In the genomic region with DNA sequence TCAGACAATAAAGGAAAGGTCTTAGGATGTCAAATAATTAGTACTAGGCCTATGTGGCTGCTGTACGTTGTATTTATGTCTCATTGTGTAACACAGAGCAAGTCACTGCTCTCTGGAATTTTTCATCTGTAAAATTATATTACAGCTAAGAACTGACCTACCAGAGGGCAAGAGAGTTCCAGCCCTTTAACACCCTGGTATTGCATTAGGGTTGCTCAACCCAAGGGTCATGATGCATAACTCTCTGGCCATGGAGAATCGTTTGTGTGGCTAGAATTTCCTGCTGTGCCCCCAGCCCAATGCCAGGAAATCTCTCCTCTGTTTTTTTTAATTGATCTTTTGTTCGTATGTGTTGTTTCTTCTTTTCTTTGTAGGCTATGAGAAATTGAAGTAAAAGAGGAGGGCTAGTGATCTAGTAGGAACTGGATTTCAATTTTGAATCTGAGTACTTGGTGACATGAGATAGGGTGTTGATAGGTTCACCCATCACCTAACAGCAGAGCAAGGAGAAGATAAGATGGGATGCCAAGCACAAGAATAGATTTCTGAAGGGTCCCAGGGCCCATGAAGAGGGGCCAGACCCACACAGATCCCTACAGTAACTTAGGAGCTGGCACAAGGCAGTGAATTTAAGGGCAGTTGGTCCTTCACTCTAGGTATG, we compare ENCODE assay signal across 15 cellular contexts.
DNase-seq lines count a peak whose midpoint lies in the region; ATAC-seq and TF ChIP-seq lines count a peak whose summit lies in the region.
"Had no signal": no experiment of that assay in that cellular context is flagged by ENCODE, and none has a peak within 500 bp of the region (broad histone marks: within the 10 kb centered on the region; RNA-seq: fewer than 3 reads in every experiment).

No MANE protein-coding gene starts in this region.

- intact Hi-C loops in Right ventricle myocardium superior (cut with DNase I) (no loop called here), Right ventricle myocardium inferior (cut with DNase I) (loop anchor here (5.0 to 10.0 kb wide), 4 partner anchors 39 to 736 kb away; a partner anchor contains a TSS), esophagus muscularis mucosa (cut with DNase I) (loop anchor here (5.0 to 10.0 kb wide), 2 partner anchors 156 to 739 kb away; no protein-coding TSS in a partner anchor), vagina (cut with DNase I) (no loop called here)

- peak overlapping the region; percentile 51 for H4K5ac ChIP-seq in mesendoderm (ENCODE audit: low read length)

- TF ChIP-seq EP300 in esophagus muscularis mucosa (IDR thresholded peaks at IDR 0.05), result no peak

- ATAC-seq in Right ventricle myocardium superior (ENCODE audit: poor library complexity) (peak; percentile 30), Right ventricle myocardium inferior (no peak)
- ATAC-seq: Panc1, T-helper 17 cell had no signal

- TF ChIP-seq POLR2A in esophagus muscularis mucosa (IDR thresholded peaks at IDR 0.05; ENCODE audit: low read depth), result no peak
- TF ChIP-seq POLR2A in vagina (IDR thresholded peaks at IDR 0.05), result no peak

- H2BK15ac ChIP-seq in mesendoderm (replicated peaks; ENCODE audit: low read depth), result no peak overlapping the region

- H2BK120ac ChIP-seq in mesendoderm (ENCODE audit: low read depth, low read length), result no peak overlapping the region

- no peak overlapping the region for H3K56ac ChIP-seq in mesendoderm (ENCODE audit: low read length)

- H3K9me3 ChIP-seq in esophagus muscularis mucosa (no peaks in the 10 kb centered on the region), vagina (no peaks in the 10 kb centered on the region)
- H3K9me3 ChIP-seq: spleen, testis had no signal

- H3K9ac ChIP-seq in mesendoderm (ENCODE audit: low read length), result no peak overlapping the region

- no peaks in the 10 kb centered on the region for H3K79me2 ChIP-seq in mesendoderm (ENCODE audit: control insufficient read depth, insufficient read depth, low read length)

- DNase-seq in Right ventricle myocardium superior, result no peak
- no peak for DNase-seq in Right ventricle myocardium inferior (ENCODE audit: missing footprints)
- DNase-seq in esophagus muscularis mucosa (ENCODE audit: extremely low spot score), result peak; percentile 34
- DNase-seq in mesendoderm, result no peak
- DNase-seq in vagina (ENCODE audit: extremely low spot score in 2 of 2), result no peak
- DNase-seq in activated gamma-delta T cell treated with Interleukin-2 at 50 U/mL for 16 hours, result no peak
- no peak for DNase-seq in ecto neural progenitor cell (ENCODE audit: low spot score)
- DNase-seq in NCI-H1417 (lab: John Stamatoyannopoulos, UW), result no peak
- DNase-seq: activated T-cell treated with anti-CD3 and anti-CD28 coated beads, Interleukin-2, amount 50 U/mL, for 48 hours; effector memory CD4-positive, alpha-beta T cell; NCI-H345; spleen; T-helper 17 cell; testis had no signal

- no peaks in the 10 kb centered on the region for H3K79me1 ChIP-seq in mesendoderm (ENCODE audit: low read length)

- no peak overlapping the region for H3K23ac ChIP-seq in mesendoderm (ENCODE audit: low read length)

- H3K4ac ChIP-seq in mesendoderm (ENCODE audit: low read depth, low read length), result no peak overlapping the region

- no peak overlapping the region for H2AK5ac ChIP-seq in mesendoderm (ENCODE audit: low read length)

- TF ChIP-seq CTCF in esophagus muscularis mucosa (IDR thresholded peaks at IDR 0.05), result no peak
- no peak for TF ChIP-seq CTCF in vagina (IDR thresholded peaks at IDR 0.05)

- peak overlapping the region; percentile 6 for H3K18ac ChIP-seq in mesendoderm (ENCODE audit: low read length)

- no peak overlapping the region for H4K8ac ChIP-seq in mesendoderm (ENCODE audit: low read depth, low read length)

- H3K27ac ChIP-seq in esophagus muscularis mucosa (replicated peaks in 1 of 4) (peak overlapping the region; percentile 74 to 82 (median 78)), mesendoderm (ENCODE audit: low read depth, low read length) (no peak overlapping the region), vagina (peak overlapping the region; percentile 71)
- H3K27ac ChIP-seq: testis had no signal

- H3K36me3 ChIP-seq in esophagus muscularis mucosa, result peaks cover 0 to 5% (median 0%) of the 10 kb centered on the region in 4 donors
- no peaks in the 10 kb centered on the region for H3K36me3 ChIP-seq in mesendoderm (ENCODE audit: control insufficient read depth, insufficient read depth, low read length)
- no peaks in the 10 kb centered on the region for H3K36me3 ChIP-seq in vagina
- H3K36me3 ChIP-seq: spleen had no signal

- H3K4me1 ChIP-seq in esophagus muscularis mucosa, result peaks cover 39 to 79% (median 74%) of the 10 kb centered on the region in 4 donors
- H3K4me1 ChIP-seq in mesendoderm (ENCODE audit: control insufficient read depth, low read depth, low read length), result no peaks in the 10 kb centered on the region
- H3K4me1 ChIP-seq in vagina, result peaks cover 38% of the 10 kb centered on the region

- no peaks in the 10 kb centered on the region for H3K27me3 ChIP-seq in esophagus muscularis mucosa
- no peaks in the 10 kb centered on the region for H3K27me3 ChIP-seq in mesendoderm (ENCODE audit: insufficient read depth, low read length, poor library complexity)
- no peaks in the 10 kb centered on the region for H3K27me3 ChIP-seq in vagina
- H3K27me3 ChIP-seq: spleen, testis had no signal

- H3K4me2 ChIP-seq in mesendoderm (ENCODE audit: low read length), result no peak overlapping the region

- WGBS in esophagus muscularis mucosa, result 62% methylated on average over 3 of the region's 3 CpGs
- WGBS in mesendoderm (ENCODE audit: extremely low coverage, insufficient coverage, low lambda C conversion rate), result no CpG with 5 or more reads among the region's 3 CpGs

- H2BK5ac ChIP-seq in mesendoderm (ENCODE audit: low read length), result no peak overlapping the region

- H3K4me3 ChIP-seq in esophagus muscularis mucosa, result no peak overlapping the region
- H3K4me3 ChIP-seq in mesendoderm (ENCODE audit: low read length), result no peak overlapping the region
- H3K4me3 ChIP-seq in vagina, result no peak overlapping the region
- H3K4me3 ChIP-seq: spleen, testis had no signal

Comparison
In these comparisons a context has a peak if more than half of its experiments do, and no peak if none do; other contexts are left out.
1. intact Hi-C loops: an anchor here in Right ventricle myocardium inferior (5.0 to 10.0 kb wide) and esophagus muscularis mucosa (5.0 to 10.0 kb wide); none called in Right ventricle myocardium superior and vagina.